In genomic region chr14:99240512-99241313, GRCh38 we compare ENCODE assay signal across 17 cellular contexts. TPM values are rescaled to one million over a fixed set of nuclear protein-coding genes. Genes with fewer than 3 reads are reported as not detected.
DNase-seq lines count a peak whose midpoint lies in the region; ATAC-seq and TF ChIP-seq lines count a peak whose summit lies in the region.
"Had no signal": no experiment of that assay in that cellular context is flagged by ENCODE, and none has a peak within 500 bp of the region (broad histone marks: within the 10 kb centered on the region; RNA-seq: fewer than 3 reads in every experiment).

No MANE protein-coding gene starts in this region.

- H3K36me3 Mint-ChIP-seq in activated naive CD4-positive, alpha-beta T cell treated with anti-CD3 and anti-CD28 coated beads, Interleukin-2, amount 50 U/mL, for 24 hours: peaks cover 3% of the 10 kb centered on the region
- peaks cover 99% of the 10 kb centered on the region for H3K36me3 Mint-ChIP-seq in activated T-helper 17 cell treated with anti-CD3 and anti-CD28 coated beads, Interleukin-2, amount 50 U/mL, for 72 hours (ENCODE audit: low read depth)
- no peaks in the 10 kb centered on the region for H3K36me3 Mint-ChIP-seq in immature natural killer cell

- WGBS in transverse colon (ENCODE audit: low coverage in 1 of 2), 2 donors: 80 to 85% methylated on average over 14 to 23 of the region's 23 CpGs

- H3K4me1 ChIP-seq in transverse colon: peaks cover 0 to 18% (median 6%) of the 10 kb centered on the region in 4 donors
- H3K4me1 ChIP-seq: ascending aorta had no signal

- peak overlapping the region in 3 of 4 donors; percentile 12 to 42 (median 22) for H3K27ac ChIP-seq in transverse colon
- H3K27ac ChIP-seq: ascending aorta, hepatocyte, KMS-11, SJSA1 had no signal

- no peak for TF ChIP-seq CTCF in transverse colon (IDR thresholded peaks at IDR 0.05)

- H3K27me3 ChIP-seq in transverse colon: peaks cover 12% of the 10 kb centered on the region
- H3K27me3 ChIP-seq: ascending aorta, hepatocyte, SJSA1 had no signal

- intact Hi-C loops in transverse colon (cut with DNase I; ENCODE audit: low total_unique reads): no loop called here

- H3K4me1 Mint-ChIP-seq in activated naive CD4-positive, alpha-beta T cell treated with anti-CD3 and anti-CD28 coated beads, Interleukin-2, amount 50 U/mL, for 24 hours: peaks cover 94% of the 10 kb centered on the region
- H3K4me1 Mint-ChIP-seq in activated T-helper 17 cell treated with anti-CD3 and anti-CD28 coated beads, Interleukin-2, amount 50 U/mL, for 72 hours: peaks cover 74% of the 10 kb centered on the region
- H3K4me1 Mint-ChIP-seq in immature natural killer cell: peaks cover 95 to 96% of the 10 kb centered on the region in 2 donors

- ATAC-seq in activated T-helper 17 cell treated with anti-CD3 and anti-CD28 coated beads, Interleukin-2, amount 50 U/mL, for 72 hours (replicated peaks): peak; percentile 30

- peak overlapping the region; percentile 100 for H3K27ac Mint-ChIP-seq in activated naive CD4-positive, alpha-beta T cell treated with anti-CD3 and anti-CD28 coated beads, Interleukin-2, amount 50 U/mL, for 24 hours
- H3K27ac Mint-ChIP-seq in activated T-helper 17 cell treated with anti-CD3 and anti-CD28 coated beads, Interleukin-2, amount 50 U/mL, for 72 hours: peak overlapping the region; percentile 88
- H3K27ac Mint-ChIP-seq in immature natural killer cell: peak overlapping the region; percentile 70 to 88 (median 86)

- no peaks in the 10 kb centered on the region for H3K9me3 ChIP-seq in transverse colon
- H3K9me3 ChIP-seq: SJSA1 had no signal

- no peak overlapping the region for H3K4me3 ChIP-seq in transverse colon
- H3K4me3 ChIP-seq: ascending aorta, hepatocyte, SJSA1 had no signal

- peak overlapping the region; percentile 92 for H3K4me3 Mint-ChIP-seq in activated naive CD4-positive, alpha-beta T cell treated with anti-CD3 and anti-CD28 coated beads, Interleukin-2, amount 50 U/mL, for 24 hours
- H3K4me3 Mint-ChIP-seq in activated T-helper 17 cell treated with anti-CD3 and anti-CD28 coated beads, Interleukin-2, amount 50 U/mL, for 72 hours: peak overlapping the region; percentile 96
- H3K4me3 Mint-ChIP-seq in immature natural killer cell: peak overlapping the region; percentile 28 to 69 (median 53)

- in situ Hi-C loops in transverse colon (cut with MboI; ENCODE audit: low pct_ligation_motif_present in 1 of 4, low pct_unique_long_range_greater_than_20kb in 1 of 4, low sequenced_read_pairs in 3 of 4): no loop called here

- no peaks in the 10 kb centered on the region for H3K36me3 ChIP-seq in transverse colon
- H3K36me3 ChIP-seq: ascending aorta, SJSA1 had no signal

- no peaks in the 10 kb centered on the region for H3K27me3 Mint-ChIP-seq in activated naive CD4-positive, alpha-beta T cell treated with anti-CD3 and anti-CD28 coated beads, Interleukin-2, amount 50 U/mL, for 24 hours
- H3K27me3 Mint-ChIP-seq in activated T-helper 17 cell treated with anti-CD3 and anti-CD28 coated beads, Interleukin-2, amount 50 U/mL, for 72 hours: no peaks in the 10 kb centered on the region
- H3K27me3 Mint-ChIP-seq in immature natural killer cell (ENCODE audit: low read depth in 3 of 3): peaks cover 0 to 4% (median under 1%) of the 10 kb centered on the region in 3 donors

- TF ChIP-seq POLR2A in transverse colon (IDR thresholded peaks at IDR 0.05): no peak

- no peak for TF ChIP-seq EP300 in transverse colon (IDR thresholded peaks at IDR 0.05; ENCODE audit: low read depth)

- DNase-seq in activated naive CD4-positive, alpha-beta T cell treated with Interleukin-2 at 50 U/mL for 16 hours: no peak
- no peak for DNase-seq in immature natural killer cell
- DNase-seq in transverse colon: no peak
- no peak for DNase-seq in GDM1 (lab: John Stamatoyannopoulos, UW)
- no peak for DNase-seq in cerebellar cortex (ENCODE audit: low spot score)
- DNase-seq in mucosa of gallbladder (ENCODE audit: low spot score): no peak
- DNase-seq: DMS153; NCI-H1436; retina; stimulated activated CD4-positive, alpha-beta T cell treated with anti-CD3 and anti-CD28 coated beads, Interleukin-1b, Interleukin-23, amount 100 ng/mL, for 48 hours; trophoblast cell had no signal

- H3K9me3 Mint-ChIP-seq in activated naive CD4-positive, alpha-beta T cell treated with anti-CD3 and anti-CD28 coated beads, Interleukin-2, amount 50 U/mL, for 24 hours: no peaks in the 10 kb centered on the region
- no peaks in the 10 kb centered on the region for H3K9me3 Mint-ChIP-seq in activated T-helper 17 cell treated with anti-CD3 and anti-CD28 coated beads, Interleukin-2, amount 50 U/mL, for 72 hours
- H3K9me3 Mint-ChIP-seq in immature natural killer cell: no peaks in the 10 kb centered on the region

RNA-seq across cellular contexts. Expression of gene BCL11B, which starts 31.3 kb away (rescaled TPM):
- total RNA-seq in activated T-helper 17 cell treated with anti-CD3 and anti-CD28 coated beads, Interleukin-2, amount 50 U/mL, for 72 hours: 10 to 100 TPM; 51.4 to 52.9 TPM
- 1 to 10 TPM in 2 of 3 donors, under 1 TPM in 1; 0.75 to 3.1 (median 1.0) TPM for polyA plus RNA-seq in immature natural killer cell
- total RNA-seq in transverse colon (1 to 10 TPM in 3 of 4 donors, under 1 TPM in 1; 0.37 to 4.8 (median 3.7) TPM), mucosa of gallbladder (7.9 TPM)
